Comparison of ENCODE assay signal across 1 cellular context in the genomic region with DNA sequence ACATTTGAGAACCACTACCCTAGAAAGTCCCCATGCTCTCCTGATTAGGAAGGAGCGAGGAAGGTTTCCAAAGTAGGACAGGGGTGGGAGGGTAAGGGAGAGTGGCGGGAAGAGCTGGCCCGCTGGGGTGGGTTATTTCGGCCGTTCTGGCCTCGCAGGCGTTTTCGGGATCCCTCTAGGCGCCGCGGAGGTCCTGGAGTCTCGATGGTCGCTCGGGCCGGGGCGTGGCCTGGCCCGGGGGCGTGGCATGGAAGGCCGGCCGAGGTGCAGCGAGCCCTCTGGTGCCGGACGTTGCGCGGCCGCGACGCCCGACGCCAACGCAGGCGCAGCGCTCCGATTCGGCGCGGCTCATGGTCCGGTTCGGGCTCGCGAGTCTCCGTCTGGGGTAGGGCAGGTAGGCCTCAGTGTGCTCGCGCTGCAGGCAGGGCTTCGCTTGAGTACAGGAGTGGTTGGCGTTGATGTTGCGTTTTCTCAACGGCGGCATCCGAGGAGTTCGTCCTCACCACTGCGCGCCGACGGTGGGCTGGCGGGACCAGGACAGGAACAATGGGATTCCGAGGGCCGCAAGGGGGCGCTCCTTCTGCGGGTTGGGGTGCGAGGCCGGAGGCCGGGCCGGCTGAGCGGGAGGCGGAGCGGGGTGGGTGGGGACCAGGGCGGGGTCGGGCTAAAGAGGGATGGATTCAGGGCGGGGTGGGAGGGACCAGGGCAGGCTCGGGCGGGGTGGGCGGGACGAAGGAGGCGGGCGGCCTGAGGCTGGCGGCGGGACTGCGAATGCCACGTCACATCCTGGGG.
TF ChIP-seq lines count a peak whose summit lies in the region.

A gene with protein sequence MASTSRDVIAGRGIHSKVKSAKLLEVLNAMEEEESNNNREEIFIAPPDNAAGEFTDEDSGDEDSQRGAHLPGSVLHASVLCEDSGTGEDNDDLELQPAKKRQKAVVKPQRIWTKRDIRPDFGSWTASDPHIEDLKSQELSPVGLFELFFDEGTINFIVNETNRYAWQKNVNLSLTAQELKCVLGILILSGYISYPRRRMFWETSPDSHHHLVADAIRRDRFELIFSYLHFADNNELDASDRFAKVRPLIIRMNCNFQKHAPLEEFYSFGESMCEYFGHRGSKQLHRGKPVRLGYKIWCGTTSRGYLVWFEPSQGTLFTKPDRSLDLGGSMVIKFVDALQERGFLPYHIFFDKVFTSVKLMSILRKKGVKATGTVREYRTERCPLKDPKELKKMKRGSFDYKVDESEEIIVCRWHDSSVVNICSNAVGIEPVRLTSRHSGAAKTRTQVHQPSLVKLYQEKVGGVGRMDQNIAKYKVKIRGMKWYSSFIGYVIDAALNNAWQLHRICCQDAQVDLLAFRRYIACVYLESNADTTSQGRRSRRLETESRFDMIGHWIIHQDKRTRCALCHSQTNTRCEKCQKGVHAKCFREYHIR (plus strand): TSS at position 287 of the 792 bp plus-strand sequence. CDS start 7,628 bp downstream, outside the sequence.

TF ChIP-seq in GM12878, 131 proteins besides CTCF, POLR2A, EP300 and RAD21 (continued from another document):
- TF ChIP-seq BHLHE40 (IDR thresholded peaks at IDR 0.05; ENCODE audit: borderline replicate concordance in 1 of 2, low read depth in 2 of 2, low read length in 1 of 2) (peak; percentile 15 to 84; a peak in 2 of 4 replicates), ZBED1 (IDR thresholded peaks at IDR 0.05; ENCODE audit: borderline replicate concordance) (no peak), CREB1 (IDR thresholded peaks at IDR 0.05; ENCODE audit: low read depth) (peak; percentile 79), BMI1 (IDR thresholded peaks at IDR 0.05; ENCODE audit: borderline replicate concordance) (no peak), IRF4 (IDR thresholded peaks at IDR 0.05; ENCODE audit: low read depth, low read length) (no peak), WRNIP1 (IDR thresholded peaks at IDR 0.05; ENCODE audit: borderline replicate concordance, low read depth, low read length) (no peak), NRF1 (conservative IDR thresholded peaks at IDR 0.05; ENCODE audit: low read depth, low read length) (peak; percentile 28), CHD1 (IDR thresholded peaks at IDR 0.05; ENCODE audit: low read depth, low read length) (no peak), KLF5 (IDR thresholded peaks at IDR 0.05; ENCODE audit: partially characterized antibody) (peak; percentile 79), JUND (IDR thresholded peaks at IDR 0.05; ENCODE audit: low read depth, low read length) (no peak), ATF7 (IDR thresholded peaks at IDR 0.05; ENCODE audit: low read depth) (0 out of 2 replicates have a peak, but pooled peaks have one; percentile 16), PML (IDR thresholded peaks at IDR 0.05; ENCODE audit: low read length) (peak; percentile 88), CEBPB (IDR thresholded peaks at IDR 0.05; ENCODE audit: borderline replicate concordance in 1 of 2, low read depth in 2 of 2, low read length in 2 of 2) (no peak)
- TF ChIP-seq, protein P1, sequence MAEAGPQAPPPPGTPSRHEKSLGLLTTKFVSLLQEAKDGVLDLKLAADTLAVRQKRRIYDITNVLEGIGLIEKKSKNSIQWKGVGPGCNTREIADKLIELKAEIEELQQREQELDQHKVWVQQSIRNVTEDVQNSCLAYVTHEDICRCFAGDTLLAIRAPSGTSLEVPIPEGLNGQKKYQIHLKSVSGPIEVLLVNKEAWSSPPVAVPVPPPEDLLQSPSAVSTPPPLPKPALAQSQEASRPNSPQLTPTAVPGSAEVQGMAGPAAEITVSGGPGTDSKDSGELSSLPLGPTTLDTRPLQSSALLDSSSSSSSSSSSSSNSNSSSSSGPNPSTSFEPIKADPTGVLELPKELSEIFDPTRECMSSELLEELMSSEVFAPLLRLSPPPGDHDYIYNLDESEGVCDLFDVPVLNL (IDR thresholded peaks at IDR 0.05; ENCODE audit: low read depth, low read length), result 0 out of 2 replicates have a peak, but pooled peaks have one; percentile 18
- TF ChIP-seq, protein P2, sequence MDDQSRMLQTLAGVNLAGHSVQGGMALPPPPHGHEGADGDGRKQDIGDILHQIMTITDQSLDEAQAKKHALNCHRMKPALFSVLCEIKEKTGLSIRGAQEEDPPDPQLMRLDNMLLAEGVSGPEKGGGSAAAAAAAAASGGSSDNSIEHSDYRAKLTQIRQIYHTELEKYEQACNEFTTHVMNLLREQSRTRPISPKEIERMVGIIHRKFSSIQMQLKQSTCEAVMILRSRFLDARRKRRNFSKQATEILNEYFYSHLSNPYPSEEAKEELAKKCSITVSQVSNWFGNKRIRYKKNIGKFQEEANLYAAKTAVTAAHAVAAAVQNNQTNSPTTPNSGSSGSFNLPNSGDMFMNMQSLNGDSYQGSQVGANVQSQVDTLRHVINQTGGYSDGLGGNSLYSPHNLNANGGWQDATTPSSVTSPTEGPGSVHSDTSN (IDR thresholded peaks at IDR 0.05; ENCODE audit: insufficient replicate concordance, low read depth, low read length), result no peak
- TF ChIP-seq, protein P3, sequence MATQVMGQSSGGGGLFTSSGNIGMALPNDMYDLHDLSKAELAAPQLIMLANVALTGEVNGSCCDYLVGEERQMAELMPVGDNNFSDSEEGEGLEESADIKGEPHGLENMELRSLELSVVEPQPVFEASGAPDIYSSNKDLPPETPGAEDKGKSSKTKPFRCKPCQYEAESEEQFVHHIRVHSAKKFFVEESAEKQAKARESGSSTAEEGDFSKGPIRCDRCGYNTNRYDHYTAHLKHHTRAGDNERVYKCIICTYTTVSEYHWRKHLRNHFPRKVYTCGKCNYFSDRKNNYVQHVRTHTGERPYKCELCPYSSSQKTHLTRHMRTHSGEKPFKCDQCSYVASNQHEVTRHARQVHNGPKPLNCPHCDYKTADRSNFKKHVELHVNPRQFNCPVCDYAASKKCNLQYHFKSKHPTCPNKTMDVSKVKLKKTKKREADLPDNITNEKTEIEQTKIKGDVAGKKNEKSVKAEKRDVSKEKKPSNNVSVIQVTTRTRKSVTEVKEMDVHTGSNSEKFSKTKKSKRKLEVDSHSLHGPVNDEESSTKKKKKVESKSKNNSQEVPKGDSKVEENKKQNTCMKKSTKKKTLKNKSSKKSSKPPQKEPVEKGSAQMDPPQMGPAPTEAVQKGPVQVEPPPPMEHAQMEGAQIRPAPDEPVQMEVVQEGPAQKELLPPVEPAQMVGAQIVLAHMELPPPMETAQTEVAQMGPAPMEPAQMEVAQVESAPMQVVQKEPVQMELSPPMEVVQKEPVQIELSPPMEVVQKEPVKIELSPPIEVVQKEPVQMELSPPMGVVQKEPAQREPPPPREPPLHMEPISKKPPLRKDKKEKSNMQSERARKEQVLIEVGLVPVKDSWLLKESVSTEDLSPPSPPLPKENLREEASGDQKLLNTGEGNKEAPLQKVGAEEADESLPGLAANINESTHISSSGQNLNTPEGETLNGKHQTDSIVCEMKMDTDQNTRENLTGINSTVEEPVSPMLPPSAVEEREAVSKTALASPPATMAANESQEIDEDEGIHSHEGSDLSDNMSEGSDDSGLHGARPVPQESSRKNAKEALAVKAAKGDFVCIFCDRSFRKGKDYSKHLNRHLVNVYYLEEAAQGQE (IDR thresholded peaks at IDR 0.05; ENCODE audit: low read depth, low read length), result no peak
